Comparison of ENCODE assay signal across 8 cellular contexts in genomic region chr15:92880796-92881569, GRCh38. TPM values are rescaled to one million over a fixed set of nuclear protein-coding genes. Genes with fewer than 3 reads are reported as not detected.
DNase-seq lines count a peak whose midpoint lies in the region; ATAC-seq and TF ChIP-seq lines count a peak whose summit lies in the region.

No MANE protein-coding gene starts in this region.

- CTCF ChIA-PET in HCT116 (lab: Charles Lee), result interaction anchor here (1.3 kb wide), 1 partner anchor 84 kb away, joined by 8 read pairs; no protein-coding TSS in a partner anchor

- DNase-seq in HCT116 (ENCODE audit: low read depth, low spot score), result no peak
- no peak for DNase-seq in SK-N-MC (ENCODE audit: low read depth, low spot score)
- DNase-seq in fibroblast of the conjunctiva (ENCODE audit: low read depth), result peak; percentile 30
- DNase-seq in sciatic nerve (ENCODE audit: low spot score), result no peak
- DNase-seq in DMS153 (lab: John Stamatoyannopoulos, UW), result no peak
- no peak for DNase-seq in NCI-H345 (lab: John Stamatoyannopoulos, UW)
- DNase-seq in NCI-H1105 treated with DMSO at 0.1 percent for 48 hours (lab: John Stamatoyannopoulos, UW), result no peak

- H2AFZ ChIP-seq in HCT116 (ENCODE audit: low read depth, low read length, poor library complexity, severe bottlenecking), result peak overlapping the region; percentile 2

- peaks cover 31% of the 10 kb centered on the region for H3K79me2 ChIP-seq in HCT116 (ENCODE audit: insufficient read depth, low read length)

- RAD21 ChIA-PET in HCT116 (lab: Charles Lee; ENCODE audit: low non-redundant PET in 1 of 2, low total read pairs in 2 of 2, uncharacterized antibody in 2 of 2, unreplicated experiment in 2 of 2), result interaction anchor here in 1 of 2 experiments (1.5 kb wide), 1 partner anchor 59 kb away, joined by 6 read pairs; no protein-coding TSS in a partner anchor

- H4K20me1 ChIP-seq in HCT116 (ENCODE audit: insufficient read depth), result no peaks in the 10 kb centered on the region; the same call in 1 of the 2 replicates

- H3K9me2 ChIP-seq in HCT116 (ENCODE audit: insufficient read depth), result no peaks in the 10 kb centered on the region

- POLR2A ChIA-PET in HCT116 (lab: Charles Lee), result interaction anchor here (1.2 to 3.8 kb wide), 10 partner anchors 11 to 83 kb away, joined by 4 to 93 read pairs (median 14); partner anchors contain the start of gene CHD2

- peak overlapping the region; percentile 65; the same call in 1 of the 2 replicates for H3K9ac ChIP-seq in HCT116 (ENCODE audit: low read length)
- H3K9ac ChIP-seq in SK-N-MC (ENCODE audit: insufficient read length), result peak overlapping the region; percentile 79

- H3K27ac ChIP-seq in HCT116 (ENCODE audit: low read depth, low read length), result peak overlapping the region; percentile 50; the same call in 1 of the 2 replicates
- H3K27ac ChIP-seq in SK-N-MC, result peak overlapping the region; percentile 84

- H3K27me3 ChIP-seq in HCT116 (ENCODE audit: insufficient read depth, low read length), result no peaks in the 10 kb centered on the region

- intact Hi-C loops in HCT116 (cut with micrococcal nuclease), result loop anchor here (5.0 kb wide), 1 partner anchor 59 kb away; no protein-coding TSS in a partner anchor
- intact Hi-C loops in sciatic nerve (cut with DNase I), result no loop called here

- H3K4me1 ChIP-seq in HCT116 (ENCODE audit: control insufficient read depth in 1 of 2, insufficient read depth in 2 of 2, low read length in 2 of 2), result peaks cover 15 to 26% of the 10 kb centered on the region in 2 experiments; a peak in 3 of 4 replicates

- no peak for TF ChIP-seq POLR2A in HCT116 (IDR thresholded peaks at IDR 0.05; ENCODE audit: borderline replicate concordance, extremely low read depth, insufficient read depth, insufficient read length)

- H3K4me3 ChIP-seq in HCT116 (replicated peaks in 1 of 2; ENCODE audit: low read depth in 1 of 2, low read length in 2 of 2) (no peak overlapping the region), SK-N-MC (0 out of 2 replicates have a peak overlapping the region, but pooled peaks have one; percentile 78)

- no TSS peak for BruUV-seq in HCT116 (replicated peaks; lab: Mats Ljungman, UMichigan)

- TF ChIP-seq RAD21 in HCT116 (IDR thresholded peaks at IDR 0.05; ENCODE audit: low read depth), result no peak

- no peak for ATAC-seq in HCT116
- ATAC-seq in sciatic nerve, result peak; percentile 5
- no peak for ATAC-seq in GM19455 (IDR thresholded peaks at IDR 0.05; ENCODE audit: unreplicated experiment)

- no peak for TF ChIP-seq CTCF in HCT116 (IDR thresholded peaks at IDR 0.05 in 2 of 3, conservative IDR thresholded peaks at IDR 0.05 in 1 of 3; ENCODE audit: borderline replicate concordance in 1 of 3, insufficient read depth in 1 of 3, low read depth in 2 of 3, low read length in 2 of 3)

- H3K36me3 ChIP-seq in HCT116 (ENCODE audit: control insufficient read depth in 1 of 2, insufficient read depth in 2 of 2, low read length in 2 of 2), result peaks cover 6 to 13% of the 10 kb centered on the region in 2 experiments
- H3K36me3 ChIP-seq in SK-N-MC (ENCODE audit: insufficient read depth, low read length), result peaks cover 24% of the 10 kb centered on the region

- H3K9me3 ChIP-seq in HCT116 (ENCODE audit: control insufficient read depth in 1 of 2, insufficient read depth in 1 of 2, low read depth in 1 of 2, low read length in 2 of 2) (no peaks in the 10 kb centered on the region), SK-N-MC (ENCODE audit: low read depth, low read length) (no peaks in the 10 kb centered on the region)

- H3K4me2 ChIP-seq in HCT116 (ENCODE audit: low read length), result peak overlapping the region; percentile 83; the same call in 1 of the 2 replicates

TF ChIP-seq in HCT116, 20 proteins besides CTCF, POLR2A, EP300 and RAD21:
- TF ChIP-seq ATF3 (IDR thresholded peaks at IDR 0.05) (no peak), EZH2phosphoT487 (IDR thresholded peaks at IDR 0.05; ENCODE audit: borderline replicate concordance) (no peak), ZNF274 (IDR thresholded peaks at IDR 0.05; ENCODE audit: low read depth, low read length) (no peak), TCF7L2 (IDR thresholded peaks at IDR 0.05; ENCODE audit: borderline replicate concordance, extremely low read depth, insufficient read depth, insufficient read length) (no peak), ELF1 (IDR thresholded peaks at IDR 0.05; ENCODE audit: borderline replicate concordance, low read depth) (no peak), EZH2 (IDR thresholded peaks at IDR 0.05) (no peak), ZBTB33 (IDR thresholded peaks at IDR 0.05; ENCODE audit: extremely low read depth, insufficient replicate concordance, low read length) (no peak), FOSL1 (IDR thresholded peaks at IDR 0.05; ENCODE audit: low read depth) (no peak), JUND (IDR thresholded peaks at IDR 0.05) (no peak), CBX3 (IDR thresholded peaks at IDR 0.05; ENCODE audit: low read depth) (no peak), SP1 (IDR thresholded peaks at IDR 0.05; ENCODE audit: low read depth) (no peak), CEBPB (IDR thresholded peaks at IDR 0.05; ENCODE audit: low read depth) (no peak), POLR2AphosphoS5 (IDR thresholded peaks at IDR 0.05; ENCODE audit: low read depth, low read length) (no peak), SIN3A (IDR thresholded peaks at IDR 0.05; ENCODE audit: low read depth) (no peak), EGR1 (IDR thresholded peaks at IDR 0.05; ENCODE audit: low read depth) (no peak)
- TF ChIP-seq, protein P1, sequence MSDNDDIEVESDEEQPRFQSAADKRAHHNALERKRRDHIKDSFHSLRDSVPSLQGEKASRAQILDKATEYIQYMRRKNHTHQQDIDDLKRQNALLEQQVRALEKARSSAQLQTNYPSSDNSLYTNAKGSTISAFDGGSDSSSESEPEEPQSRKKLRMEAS (IDR thresholded peaks at IDR 0.05), result no peak

RNA-seq across cellular contexts. Expression of gene CHD2, which starts 19.1 kb away (rescaled TPM):
- total RNA-seq in HCT116 (2021; ENCODE audit: unreplicated experiment) (116 TPM), sciatic nerve (167 TPM)
- 64.4 and 68.7 TPM in 2 replicates for polyA plus RNA-seq in HCT116 (2012)
